In the genomic region with DNA sequence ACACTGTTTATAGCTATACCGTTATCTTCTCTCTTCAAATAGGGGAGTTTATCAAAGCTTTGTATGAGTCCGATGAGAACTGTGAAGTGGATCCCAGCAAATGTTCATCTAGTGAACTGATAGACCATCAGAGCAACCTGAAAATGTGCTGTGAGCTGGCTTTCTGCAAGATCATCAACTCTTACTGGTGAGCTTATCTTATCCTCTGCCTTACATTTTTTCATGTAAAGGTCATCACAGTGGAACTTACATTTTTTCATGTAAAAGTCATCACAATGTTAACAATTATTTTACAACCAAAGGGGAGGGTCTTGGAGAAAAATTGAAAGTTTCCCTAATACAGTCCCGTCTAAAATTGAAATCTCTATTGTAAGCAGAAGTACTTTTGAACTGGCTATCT, we compare ENCODE assay signal across 24 cellular contexts. TPM values are rescaled to one million over a fixed set of nuclear protein-coding genes. Genes with fewer than 3 reads are reported as not detected.
A peak's percentile ranks its signal among the peaks of the same experiment; 100 is the strongest.
DNase-seq lines count a peak whose midpoint lies in the region; ATAC-seq and TF ChIP-seq lines count a peak whose summit lies in the region.
"Had no signal": no experiment of that assay in that cellular context is flagged by ENCODE, and none has a peak within 500 bp of the region (broad histone marks: within the 10 kb centered on the region; RNA-seq: fewer than 3 reads in every experiment).

No MANE protein-coding gene starts in this region.

- no peaks in the 10 kb centered on the region for H3K36me3 Mint-ChIP-seq in stimulated activated naive B cell treated with anti-CD40 and anti-IgM and Interleukin-4, amounts not matched to agents 10 μg/mL and 1 μg/mL and 100 μg/mL, for 72 hours
- H3K36me3 Mint-ChIP-seq: activated naive CD8-positive, alpha-beta T cell had no signal

- CTCF ChIA-PET in AG04450 (lab: Charles Lee): interaction anchor here (1.1 to 1.9 kb wide), 4 partner anchors 49 to 152 kb away, joined by 3 to 6 read pairs (median 4); no protein-coding TSS in a partner anchor

- TF ChIP-seq CTCF in AG04450 (IDR thresholded peaks at IDR 0.05; ENCODE audit: low read depth, low read length): no peak

- no peaks in the 10 kb centered on the region for H3K27me3 Mint-ChIP-seq in stimulated activated naive B cell treated with anti-CD40 and anti-IgM and Interleukin-4, amounts not matched to agents 10 μg/mL and 1 μg/mL and 100 μg/mL, for 72 hours
- H3K27me3 Mint-ChIP-seq: activated CD8-positive, alpha-beta T cell treated with anti-CD3 and anti-CD28 coated beads for 36 hours; stimulated activated naive CD8-positive, alpha-beta T cell treated with anti-CD3 and anti-CD28 coated beads, Interleukin-15, amount 100 ng/mL, for 72 hours; type B pancreatic cell had no signal

- peaks cover 0 to 1% of the 10 kb centered on the region in 2 donors for H3K9me3 Mint-ChIP-seq in stimulated activated naive B cell treated with anti-CD40 and anti-IgM and Interleukin-4, amounts not matched to agents 10 μg/mL and 1 μg/mL and 100 μg/mL, for 72 hours
- H3K9me3 Mint-ChIP-seq: activated CD8-positive, alpha-beta T cell treated with anti-CD3 and anti-CD28 coated beads for 36 hours; activated T-cell treated with anti-CD3 and anti-CD28 coated beads, Interleukin-2, amount 50 U/mL, for 4 hours; stimulated activated naive CD8-positive, alpha-beta T cell treated with anti-CD3 and anti-CD28 coated beads, Interleukin-15, amount 100 ng/mL, for 72 hours; T-helper 1 cell treated with Interleukin-12 subunit alpha and Interleukin-12 subunit beta and Interleukin-4 antibody, amounts not matched to agents 30 μg/mL and 1 μg/mL, for 36 hours; type B pancreatic cell had no signal

- POLR2A ChIA-PET in AG04450 (lab: Yijun Ruan, JAX): no interaction called here

- no peak overlapping the region for H3K27ac Mint-ChIP-seq in stimulated activated naive B cell treated with anti-CD40 and anti-IgM and Interleukin-4, amounts not matched to agents 10 μg/mL and 1 μg/mL and 100 μg/mL, for 72 hours
- H3K27ac Mint-ChIP-seq: activated CD8-positive, alpha-beta T cell treated with anti-CD3 and anti-CD28 coated beads for 36 hours; activated naive CD8-positive, alpha-beta T cell; stimulated activated naive CD8-positive, alpha-beta T cell treated with anti-CD3 and anti-CD28 coated beads, Interleukin-15, amount 100 ng/mL, for 72 hours; T-helper 1 cell treated with Interleukin-12 subunit alpha and Interleukin-12 subunit beta and Interleukin-4 antibody, amounts not matched to agents 30 μg/mL and 1 μg/mL, for 36 hours; type B pancreatic cell had no signal

- DNase-seq in AG04450 (ENCODE audit: low read depth, low spot score): peak; percentile 30
- DNase-seq in HS-27A (ENCODE audit: low read depth): peak; percentile 45
- DNase-seq in amniotic epithelial cell (ENCODE audit: low read depth): peak; percentile 83
- peak; percentile 81 for DNase-seq in iris pigment epithelial cell (ENCODE audit: low read depth)
- DNase-seq in DMS153 treated with DMSO at 0.1 percent for 48 hours (lab: John Stamatoyannopoulos, UW; ENCODE audit: unreplicated experiment): no peak
- DNase-seq in SIG-M5 (lab: John Stamatoyannopoulos, UW): no peak
- no peak for DNase-seq in stimulated activated naive B cell treated with anti-CD40 and anti-IgM and Interleukin-4, amounts not matched to agents 10 μg/mL and 1 μg/mL and 100 μg/mL, for 72 hours
- DNase-seq: activated CD8-positive, alpha-beta T cell treated with anti-CD3 and anti-CD28 coated beads for 36 hours; activated T-cell treated with anti-CD3 and anti-CD28 coated beads, Interleukin-2, amount 50 U/mL, for 4 hours; effector CD4-positive, alpha-beta T cell; GDM1; GOT3; mucosa of descending colon; NCI-H1105 treated with DMSO at 0.1 percent for 48 hours; NK-92 treated with Interleukin-12 subunit alpha and Interleukin-12 subunit beta, amount 100 ng/mL, for 24 hours; retina; stimulated activated naive CD8-positive, alpha-beta T cell treated with anti-CD3 and anti-CD28 coated beads, Interleukin-15, amount 100 ng/mL, for 72 hours had no signal

- no peaks in the 10 kb centered on the region for H3K27me3 ChIP-seq in AG04450 (ENCODE audit: control insufficient read depth, insufficient read depth, low read length)
- H3K27me3 ChIP-seq: esophagus muscularis mucosa had no signal

- no peak overlapping the region for H3K27ac ChIP-seq in AG04450 (ENCODE audit: low read depth, low read length)
- H3K27ac ChIP-seq: esophagus muscularis mucosa, KMS-11 had no signal

- H3K4me3 Mint-ChIP-seq in stimulated activated naive B cell treated with anti-CD40 and anti-IgM and Interleukin-4, amounts not matched to agents 10 μg/mL and 1 μg/mL and 100 μg/mL, for 72 hours: no peak overlapping the region
- H3K4me3 Mint-ChIP-seq: activated CD8-positive, alpha-beta T cell treated with anti-CD3 and anti-CD28 coated beads for 36 hours; activated naive CD8-positive, alpha-beta T cell; activated T-cell treated with anti-CD3 and anti-CD28 coated beads, Interleukin-2, amount 50 U/mL, for 4 hours; stimulated activated naive CD8-positive, alpha-beta T cell treated with anti-CD3 and anti-CD28 coated beads, Interleukin-15, amount 100 ng/mL, for 72 hours; T-helper 1 cell treated with Interleukin-12 subunit alpha and Interleukin-12 subunit beta and Interleukin-4 antibody, amounts not matched to agents 30 μg/mL and 1 μg/mL, for 36 hours; type B pancreatic cell had no signal

- peaks cover 0 to 5% of the 10 kb centered on the region in 2 donors for H3K4me1 Mint-ChIP-seq in stimulated activated naive B cell treated with anti-CD40 and anti-IgM and Interleukin-4, amounts not matched to agents 10 μg/mL and 1 μg/mL and 100 μg/mL, for 72 hours
- H3K4me1 Mint-ChIP-seq: stimulated activated naive CD8-positive, alpha-beta T cell treated with anti-CD3 and anti-CD28 coated beads, Interleukin-15, amount 100 ng/mL, for 72 hours had no signal

- H3K9me3 ChIP-seq in AG04450 (ENCODE audit: control insufficient read depth, insufficient read depth, low read length): no peaks in the 10 kb centered on the region
- H3K9me3 ChIP-seq: esophagus muscularis mucosa, mucosa of descending colon had no signal

- ATAC-seq in HG03039 (IDR thresholded peaks at IDR 0.05; ENCODE audit: unreplicated experiment): no peak
- ATAC-seq in stimulated activated naive B cell treated with anti-CD40 and anti-IgM and Interleukin-4, amounts not matched to agents 10 μg/mL and 1 μg/mL and 100 μg/mL, for 72 hours (replicated peaks): no peak
- ATAC-seq: activated CD8-positive, alpha-beta T cell treated with anti-CD3 and anti-CD28 coated beads for 36 hours; activated T-cell treated with anti-CD3 and anti-CD28 coated beads, Interleukin-2, amount 50 U/mL, for 4 hours; mucosa of descending colon; Right ventricle myocardium inferior; stimulated activated naive CD8-positive, alpha-beta T cell treated with anti-CD3 and anti-CD28 coated beads, Interleukin-15, amount 100 ng/mL, for 72 hours had no signal

- H3K4me3 ChIP-seq in AG04450 (ENCODE audit: low read depth, low read length): no peak overlapping the region
- H3K4me3 ChIP-seq: esophagus muscularis mucosa, mucosa of descending colon had no signal

RNA-seq across cellular contexts. Expression of a gene that starts 45.2 kb away (rescaled TPM):
- not detected in 2 replicates for polyA plus RNA-seq in AG04450 (2011; rRNA removed)
- not detected in 2 replicates for polyA minus RNA-seq in AG04450 (2011; rRNA and poly(A)+ RNA removed)

Comparison
In these comparisons a context has a peak if more than half of its experiments do, and no peak if none do; other contexts are left out.
1. DNase-seq: peak in AG04450 (single experiment), HS-27A (single experiment), amniotic epithelial cell (single experiment) and iris pigment epithelial cell (single experiment); none in DMS153 treated with DMSO at 0.1 percent for 48 hours (single experiment), SIG-M5 (single experiment) and stimulated activated naive B cell treated with anti-CD40 and anti-IgM and Interleukin-4, amounts not matched to agents 10 μg/mL and 1 μg/mL and 100 μg/mL, for 72 hours (single experiment).